8 cellular contexts compared by ENCODE assay signal in genomic region chr1:183218981-183219621, GRCh38. TPM values are rescaled to one million over a fixed set of nuclear protein-coding genes. Genes with fewer than 3 reads are reported as not detected.
A peak's percentile ranks its signal among the peaks of the same experiment; 100 is the strongest.
DNase-seq lines count a peak whose midpoint lies in the region; ATAC-seq and TF ChIP-seq lines count a peak whose summit lies in the region.

No MANE protein-coding gene starts in this region.

- H3K36me3 Mint-ChIP-seq in activated T-cell treated with anti-CD3 and anti-CD28 coated beads, Interleukin-2, amount 50 U/mL, for 72 hours (ENCODE audit: insufficient read depth in 2 of 2): no peaks in the 10 kb centered on the region
- peaks cover 3% of the 10 kb centered on the region for H3K36me3 Mint-ChIP-seq in type B pancreatic cell

- TF ChIP-seq CTCF in type B pancreatic cell (conservative IDR thresholded peaks at IDR 0.05): no peak

- peaks cover 6% of the 10 kb centered on the region for H3K27me3 Mint-ChIP-seq in activated T-cell treated with anti-CD3 and anti-CD28 coated beads, Interleukin-2, amount 50 U/mL, for 72 hours (ENCODE audit: low read depth)
- no peaks in the 10 kb centered on the region for H3K27me3 Mint-ChIP-seq in type B pancreatic cell

- H3K4me1 Mint-ChIP-seq in activated T-cell treated with anti-CD3 and anti-CD28 coated beads, Interleukin-2, amount 50 U/mL, for 72 hours (ENCODE audit: low read depth): peaks cover 33% of the 10 kb centered on the region
- peaks cover 27% of the 10 kb centered on the region for H3K4me1 Mint-ChIP-seq in type B pancreatic cell (ENCODE audit: unreplicated experiment)

- H3K4me3 Mint-ChIP-seq in activated T-cell treated with anti-CD3 and anti-CD28 coated beads, Interleukin-2, amount 50 U/mL, for 72 hours: no peak overlapping the region
- no peak overlapping the region for H3K4me3 Mint-ChIP-seq in type B pancreatic cell

- no peaks in the 10 kb centered on the region for H3K9me3 Mint-ChIP-seq in activated T-cell treated with anti-CD3 and anti-CD28 coated beads, Interleukin-2, amount 50 U/mL, for 72 hours
- H3K9me3 Mint-ChIP-seq in type B pancreatic cell: no peaks in the 10 kb centered on the region

- peak; percentile 13 to 89 (median 72) for DNase-seq in stimulated activated naive CD4-positive, alpha-beta T cell (lab: John Stamatoyannopoulos, UW)
- no peak for DNase-seq in stimulated activated naive CD4-positive, alpha-beta T cell treated with Interleukin-2 at 50 U/mL for 16 hours (lab: John Stamatoyannopoulos, UW)
- peak; percentile 15 to 16 for DNase-seq in activated T-cell treated with anti-CD3 and anti-CD28 coated beads, Interleukin-2, amount 50 U/mL, for 72 hours
- DNase-seq in kidney tubule cell (ENCODE audit: low spot score): peak; percentile 53
- DNase-seq in type B pancreatic cell (ENCODE audit: extremely low spot score, unreplicated experiment): no peak
- DNase-seq in superior temporal gyrus (ENCODE audit: extremely low spot score): no peak
- DNase-seq in midbrain (lab: John Stamatoyannopoulos, UW): no peak

- no peak overlapping the region for H3K27ac Mint-ChIP-seq in activated T-cell treated with anti-CD3 and anti-CD28 coated beads, Interleukin-2, amount 50 U/mL, for 72 hours
- H3K27ac Mint-ChIP-seq in type B pancreatic cell: peak overlapping the region; percentile 65

- peak; percentile 29 to 52 for ATAC-seq in activated T-cell treated with anti-CD3 and anti-CD28 coated beads, Interleukin-2, amount 50 U/mL, for 72 hours (replicated peaks in 1 of 2)
- ATAC-seq in GM21717 (IDR thresholded peaks at IDR 0.05; ENCODE audit: unreplicated experiment): no peak

RNA-seq across cellular contexts. Expression of gene LAMC2, which starts 33.0 kb away (rescaled TPM):
- 1 to 10 TPM in 1 of 2 donors, not detected in 1; 1.2 TPM for total RNA-seq in activated T-cell treated with anti-CD3 and anti-CD28 coated beads, Interleukin-2, amount 50 U/mL, for 72 hours
- 14.8 and 33.5 TPM in 2 replicates for total RNA-seq in type B pancreatic cell (ENCODE audit: low replicate concordance)

Comparison
In these comparisons a context has a peak if more than half of its experiments do, and no peak if none do; other contexts are left out.
1. DNase-seq: peak in stimulated activated naive CD4-positive, alpha-beta T cell (6 of 6), activated T-cell treated with anti-CD3 and anti-CD28 coated beads, Interleukin-2, amount 50 U/mL, for 72 hours (2 of 2) and kidney tubule cell (single experiment); none in stimulated activated naive CD4-positive, alpha-beta T cell treated with Interleukin-2 at 50 U/mL for 16 hours (single experiment), type B pancreatic cell (single experiment), superior temporal gyrus (single experiment) and midbrain (single experiment).